24 cellular contexts compared by ENCODE assay signal in the genomic region with DNA sequence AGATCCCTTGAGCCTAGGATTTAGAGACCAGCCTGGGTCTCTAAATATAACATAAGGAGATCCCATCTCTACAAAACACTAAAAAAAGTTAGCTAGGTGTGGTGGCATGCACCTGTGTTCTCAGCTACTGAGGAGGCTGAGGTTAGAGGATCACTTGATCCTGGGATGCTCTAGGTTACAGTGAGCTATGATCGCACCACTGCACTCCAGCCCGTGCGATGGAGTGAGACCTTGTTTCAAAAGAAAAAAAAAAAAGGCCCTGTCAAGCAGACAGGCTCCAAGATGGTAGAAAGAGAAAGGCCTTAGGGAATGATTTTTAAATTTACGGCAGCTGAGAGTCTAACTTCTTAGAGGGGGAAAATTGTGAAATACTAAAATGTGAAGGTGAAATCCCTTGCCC. TPM values are rescaled to one million over a fixed set of nuclear protein-coding genes. Genes with fewer than 3 reads are reported as not detected.
DNase-seq lines count a peak whose midpoint lies in the region; ATAC-seq, FAIRE-seq and TF ChIP-seq lines count a peak whose summit lies in the region.
"Had no signal": no experiment of that assay in that cellular context is flagged by ENCODE, and none has a peak within 500 bp of the region (broad histone marks: within the 10 kb centered on the region; RNA-seq: fewer than 3 reads in every experiment).

No MANE protein-coding gene starts in this region.

- in situ Hi-C loops in K562 (cut with MboI) = no loop called here

- TF ChIP-seq EP300 in K562 (IDR thresholded peaks at IDR 0.05; ENCODE audit: low read length) = no peak

- ATAC-seq in left ventricle myocardium superior = no peak
- ATAC-seq in K562 = no peak
- no peak for ATAC-seq in stimulated activated memory B cell treated with anti-CD40 and anti-IgM and Interleukin-4, amounts not matched to agents 10 μg/mL and 1 μg/mL and 100 μg/mL, for 72 hours
- ATAC-seq: activated CD8-positive, alpha-beta T cell treated with anti-CD3 and anti-CD28 coated beads for 36 hours; HCT116; SK-N-SH treated with all-trans-retinoic acid at 6 μM for 48 hours had no signal

- TF ChIP-seq CTCF in right atrium auricular region (IDR thresholded peaks at IDR 0.05) = no peak
- TF ChIP-seq CTCF in MM.1S (IDR thresholded peaks at IDR 0.05; ENCODE audit: low read length) = no peak
- no peak for TF ChIP-seq CTCF in K562 (IDR thresholded peaks at IDR 0.05 in 2 of 3, conservative IDR thresholded peaks at IDR 0.05 in 1 of 3; ENCODE audit: insufficient read depth in 2 of 3, low read depth in 1 of 3, low read length in 3 of 3)
- TF ChIP-seq CTCF in adrenal gland (IDR thresholded peaks at IDR 0.05) = no peak

- no peaks in the 10 kb centered on the region for H3K9me1 ChIP-seq in K562 (ENCODE audit: control insufficient read depth, insufficient read depth, low read length)

- H3K9me3 ChIP-seq in right atrium auricular region (no peaks in the 10 kb centered on the region), MM.1S (replicated peaks; ENCODE audit: insufficient read depth, low read length) (no peaks in the 10 kb centered on the region), K562 (replicated peaks; ENCODE audit: control insufficient read depth, insufficient read depth, low read depth, low read length) (no peaks in the 10 kb centered on the region), adrenal gland (replicated peaks in 1 of 3) (no peaks in the 10 kb centered on the region)
- H3K9me3 ChIP-seq: colonic mucosa, tibial artery had no signal

- peaks cover under 1% of the 10 kb centered on the region; the same call in 1 of the 2 replicates for H3F3A ChIP-seq in MM.1S (ENCODE audit: insufficient read depth, low read length)

- no peaks in the 10 kb centered on the region for H3K36me3 Mint-ChIP-seq in stimulated activated memory B cell treated with anti-CD40 and anti-IgM and Interleukin-4, amounts not matched to agents 10 μg/mL and 1 μg/mL and 100 μg/mL, for 72 hours
- H3K36me3 Mint-ChIP-seq: CD14-positive monocyte had no signal

- DNase-seq in right atrium auricular region (ENCODE audit: low spot score) (no peak), left ventricle myocardium superior (no peak), MM.1S (no peak), K562 (ENCODE audit: extremely low read depth in 1 of 4, low spot score in 3 of 4) (no peak), adrenal gland (no peak), mucosa of gallbladder (ENCODE audit: low spot score) (no peak)
- no peak for DNase-seq in stimulated activated naive CD4-positive, alpha-beta T cell treated with Interleukin-2 at 50 U/mL for 16 hours (lab: John Stamatoyannopoulos, UW)
- DNase-seq: activated CD8-positive, alpha-beta T cell treated with anti-CD3 and anti-CD28 coated beads for 36 hours; amniotic stem cell; colonic mucosa; IMR-90; kidney glomerular epithelial cell; mesenchymal stem cell; NCI-H1105 treated with DMSO at 0.1 percent for 48 hours; NCI-H2029 treated with DMSO at 0.1 percent for 48 hours; NCI-H2227 treated with DMSO at 0.1 percent for 48 hours; occipital lobe; stimulated activated naive CD4-positive, alpha-beta T cell; T1000; tibial artery had no signal

- H3K9ac ChIP-seq in MM.1S (ENCODE audit: low read length) (no peak overlapping the region), K562 (ENCODE audit: insufficient read depth in 1 of 2, low read depth in 2 of 2, low read length in 2 of 2) (no peak overlapping the region)

- H3K36me3 ChIP-seq in right atrium auricular region (no peaks in the 10 kb centered on the region), MM.1S (replicated peaks; ENCODE audit: insufficient read depth, low read length) (no peaks in the 10 kb centered on the region), K562 (ENCODE audit: control insufficient read depth, insufficient read depth, low read length) (no peaks in the 10 kb centered on the region), adrenal gland (replicated peaks in 1 of 2) (no peaks in the 10 kb centered on the region)
- H3K36me3 ChIP-seq: colonic mucosa, tibial artery had no signal

- POLR2A ChIA-PET in K562 (lab: Yijun Ruan, JAX) = no interaction called here

- WGBS in K562 (ENCODE audit: insufficient coverage, low coverage, missing lambda C conversion rate) = 70% methylated on average over 4 of the region's 4 CpGs
- 75 to 89% (median 80%) methylated on average over 4 of the region's 4 CpGs for WGBS in adrenal gland, 4 donors

- H3K79me2 ChIP-seq in MM.1S (ENCODE audit: low read length) = no peaks in the 10 kb centered on the region
- H3K79me2 ChIP-seq in K562 (ENCODE audit: control insufficient read depth, insufficient read depth, low read length) = no peaks in the 10 kb centered on the region

- no peaks in the 10 kb centered on the region for H3K9me2 ChIP-seq in MM.1S (replicated peaks; ENCODE audit: insufficient read depth, low read length)

- H2AFZ ChIP-seq in MM.1S (ENCODE audit: low read length) (0 out of 2 replicates have a peak overlapping the region, but pooled peaks have one; percentile 7), K562 (ENCODE audit: low read depth, low read length) (0 out of 2 replicates have a peak overlapping the region, but pooled peaks have one; percentile 45)

- TF ChIP-seq POLR2A in K562 (conservative IDR thresholded peaks at IDR 0.05) (no peak), adrenal gland (IDR thresholded peaks at IDR 0.05) (no peak)

- intact Hi-C loops in left ventricle myocardium superior (cut with micrococcal nuclease) = no loop called here
- intact Hi-C loops in K562 (cut with micrococcal nuclease) = no loop called here
- intact Hi-C loops in adrenal gland (cut with DNase I) = no loop called here

- H3K4me2 ChIP-seq in MM.1S (ENCODE audit: low read depth, low read length) = no peak overlapping the region
- H3K4me2 ChIP-seq in K562 (ENCODE audit: insufficient read depth, low read length) = no peak overlapping the region

- peak overlapping the region; percentile 82 for H3K27ac Mint-ChIP-seq in stimulated activated memory B cell treated with anti-CD40 and anti-IgM and Interleukin-4, amounts not matched to agents 10 μg/mL and 1 μg/mL and 100 μg/mL, for 72 hours

- H3K27ac ChIP-seq in right atrium auricular region (peak overlapping the region; percentile 5 to 21), MM.1S (ENCODE audit: low read length) (no peak overlapping the region), K562 (ENCODE audit: extremely low read depth, low read depth, low read length) (no peak overlapping the region), adrenal gland (peak overlapping the region in 1 of 5 donors; percentile 9)
- H3K27ac ChIP-seq: colonic mucosa, tibial artery had no signal

- H3K27me3 ChIP-seq in right atrium auricular region (no peaks in the 10 kb centered on the region), MM.1S (replicated peaks; ENCODE audit: insufficient read depth, low read length) (no peaks in the 10 kb centered on the region), K562 (ENCODE audit: control insufficient read depth in 2 of 2, insufficient read depth in 2 of 2, low read length in 2 of 2) (no peaks in the 10 kb centered on the region), adrenal gland (no peaks in the 10 kb centered on the region)
- H3K27me3 ChIP-seq: colonic mucosa, tibial artery had no signal

- H3K4me1 ChIP-seq in right atrium auricular region = no peaks in the 10 kb centered on the region
- H3K4me1 ChIP-seq in MM.1S (ENCODE audit: low read length) = peaks cover 4% of the 10 kb centered on the region; the same call in 1 of the 2 replicates
- H3K4me1 ChIP-seq in K562 (replicated peaks in 1 of 2; ENCODE audit: control insufficient read depth in 2 of 2, insufficient read depth in 2 of 2, low read length in 2 of 2) = peaks cover 0 to 10% of the 10 kb centered on the region in 2 experiments; a peak in 4 of 5 replicates
- H3K4me1 ChIP-seq in adrenal gland (replicated peaks in 1 of 2) = no peaks in the 10 kb centered on the region
- H3K4me1 ChIP-seq: colonic mucosa, tibial artery had no signal

- TF ChIP-seq RAD21 in K562 (CRISPR knock-in tag; conservative IDR thresholded peaks at IDR 0.05 in 1 of 2, IDR thresholded peaks at IDR 0.05 in 1 of 2) = no peak

- H4K20me1 ChIP-seq in MM.1S (ENCODE audit: insufficient read depth, low read length) (no peaks in the 10 kb centered on the region), K562 (replicated peaks; ENCODE audit: control insufficient read depth, insufficient read depth, low read length) (no peaks in the 10 kb centered on the region)

- H3K9me3 Mint-ChIP-seq in stimulated activated memory B cell treated with anti-CD40 and anti-IgM and Interleukin-4, amounts not matched to agents 10 μg/mL and 1 μg/mL and 100 μg/mL, for 72 hours = no peaks in the 10 kb centered on the region
- H3K9me3 Mint-ChIP-seq: activated CD8-positive, alpha-beta T cell treated with anti-CD3 and anti-CD28 coated beads for 36 hours had no signal

- BruUV-seq in K562 (replicated peaks; lab: Mats Ljungman, UMichigan) = no TSS peak

- peak; percentile 46 for FAIRE-seq in K562 (lab: Jason Lieb, UNC)

- no peak overlapping the region for H3K4me3 Mint-ChIP-seq in stimulated activated memory B cell treated with anti-CD40 and anti-IgM and Interleukin-4, amounts not matched to agents 10 μg/mL and 1 μg/mL and 100 μg/mL, for 72 hours
- H3K4me3 Mint-ChIP-seq: activated CD8-positive, alpha-beta T cell treated with anti-CD3 and anti-CD28 coated beads for 36 hours had no signal

- H3K4me3 ChIP-seq in right atrium auricular region (no peak overlapping the region), MM.1S (ENCODE audit: low read length) (no peak overlapping the region), K562 (no peak overlapping the region), adrenal gland (no peak overlapping the region)
- H3K4me3 ChIP-seq: colonic mucosa, tibial artery had no signal

- H3K4me1 Mint-ChIP-seq in stimulated activated memory B cell treated with anti-CD40 and anti-IgM and Interleukin-4, amounts not matched to agents 10 μg/mL and 1 μg/mL and 100 μg/mL, for 72 hours = peaks cover 41% of the 10 kb centered on the region

- CTCF ChIA-PET in K562 (lab: Yijun Ruan, JAX; ENCODE audit: low intra/inter-chr PET ratio) = no interaction called here

- H3K27me3 Mint-ChIP-seq in stimulated activated memory B cell treated with anti-CD40 and anti-IgM and Interleukin-4, amounts not matched to agents 10 μg/mL and 1 μg/mL and 100 μg/mL, for 72 hours = no peaks in the 10 kb centered on the region
- H3K27me3 Mint-ChIP-seq: activated CD8-positive, alpha-beta T cell treated with anti-CD3 and anti-CD28 coated beads for 36 hours had no signal

RNA-seq across cellular contexts. Expression of a gene that starts 22.6 kb away (rescaled TPM):
- total RNA-seq in right atrium auricular region = 10 to 100 TPM; 24.1 to 27.4 TPM
- total RNA-seq in left ventricle myocardium superior = 23.3 TPM
- 42.2 and 88.7 TPM in 2 replicates for total RNA-seq in K562 (2011; cell fraction: chromatin; rRNA removed; ENCODE audit: low replicate concordance)
- total RNA-seq in K562 (2011; cell fraction: nucleolus; rRNA removed) = 19.5 and 23.2 TPM in 2 replicates
- total RNA-seq in K562 (2011; cell fraction: nucleoplasm; rRNA removed) = 36.6 and 49.6 TPM in 2 replicates
- total RNA-seq in K562 (2014; rRNA removed) = 12.1 and 12.4 TPM in 2 replicates
- total RNA-seq in K562 (2014; rRNA removed; fragmentation: Illumina TruSeq; extraction: Trizol) = 16.1 and 19.6 TPM in 2 replicates
- total RNA-seq in K562 (2015; rRNA removed; fragmentation: Illumina TruSeq; extraction: Trizol) = 17.1 and 17.2 TPM in 2 replicates
- 15.3 and 17.0 TPM in 2 replicates for total RNA-seq in K562 (2021)
- polyA plus RNA-seq in K562 (2011; rRNA removed) = 24.3 and 24.7 TPM in 2 replicates
- polyA plus RNA-seq in K562 (2011; cell fraction: cytosol; rRNA removed) = 11.6 and 17.3 TPM in 2 replicates
- polyA plus RNA-seq in K562 (2011; cell fraction: nucleus; rRNA removed) = 34.8 and 45.8 TPM in 2 replicates
- polyA plus RNA-seq in K562 (2012) = 9.0 and 14.7 TPM in 2 replicates
- polyA plus RNA-seq in K562 (2014; fragmentation: Illumina TruSeq; extraction: Trizol) = 12.5 and 14.4 TPM in 2 replicates
- 1 to 10 TPM; 3.2 to 4.7 TPM for polyA plus RNA-seq in K562 (2014; fragmentation: Nextera tagmentation; extraction: Ambion mirVana)
- polyA plus RNA-seq in K562 (2014; rRNA removed) = 11.6 and 12.2 TPM in 2 replicates
- 37.1 and 46.6 TPM in 2 replicates for polyA minus RNA-seq in K562 (2011; rRNA and poly(A)+ RNA removed)
- polyA minus RNA-seq in K562 (2011; cell fraction: cytosol; rRNA and poly(A)+ RNA removed) = 16.8 and 20.7 TPM in 2 replicates
- polyA minus RNA-seq in K562 (2011; cell fraction: nucleus; rRNA and poly(A)+ RNA removed) = 13.1 and 32.8 TPM in 2 replicates
- total RNA-seq in adrenal gland = 10 to 100 TPM; 19.0 to 35.6 (median 24.2) TPM
- 10 to 100 TPM in 1 of 3 donors, 1 to 10 TPM in 2; 2.6 to 15.4 (median 5.9) TPM for polyA plus RNA-seq in adrenal gland
- total RNA-seq in mucosa of gallbladder = 30.9 TPM

Comparison
In these comparisons a context has a peak if more than half of its experiments do, and no peak if none do; other contexts are left out.
1. H3K27ac ChIP-seq: peak in right atrium auricular region (2 of 2); none in MM.1S (single experiment) and K562 (single experiment).